ENCODE assay signal across 3 cellular contexts in genomic region chr22:27274770-27275449, GRCh38.
TF ChIP-seq lines count a peak whose summit lies in the region.

No MANE protein-coding gene starts in this region.

TF ChIP-seq in HepG2, 621 proteins besides CTCF, POLR2A, EP300 and RAD21:
- TF ChIP-seq ZNF629 (CRISPR knock-in tag; conservative IDR thresholded peaks at IDR 0.05) = peak; percentile 62
- TF ChIP-seq ZNF232 (CRISPR knock-in tag; IDR thresholded peaks at IDR 0.05; ENCODE audit: borderline replicate concordance) = no peak
TF ChIP-seq in HepG2: peak in this region for 1.

TF ChIP-seq in H1, 55 proteins besides CTCF, POLR2A, EP300 and RAD21 (continued from another document):
- TF ChIP-seq CHD2 (IDR thresholded peaks at IDR 0.05; ENCODE audit: low read length) = no peak
- peak; percentile 70; the same call in 1 of the 2 replicates for TF ChIP-seq KDM1A (IDR thresholded peaks at IDR 0.05; ENCODE audit: borderline replicate concordance, low read length)

TF ChIP-seq in neural cell, 6 proteins besides CTCF, POLR2A, EP300 and RAD21:
- TF ChIP-seq MXI1 (conservative IDR thresholded peaks at IDR 0.05; ENCODE audit: poor library complexity, severe bottlenecking) (no peak), EZH2 (IDR thresholded peaks at IDR 0.05; ENCODE audit: borderline replicate concordance, insufficient read depth, low read length, poor library complexity, severe bottlenecking) (no peak), POLR2AphosphoS5 (IDR thresholded peaks at IDR 0.05) (no peak), SMC3 (conservative IDR thresholded peaks at IDR 0.05; ENCODE audit: poor library complexity) (no peak), TAF1 (IDR thresholded peaks at IDR 0.05; ENCODE audit: low read depth) (no peak)
- TF ChIP-seq, protein P1, sequence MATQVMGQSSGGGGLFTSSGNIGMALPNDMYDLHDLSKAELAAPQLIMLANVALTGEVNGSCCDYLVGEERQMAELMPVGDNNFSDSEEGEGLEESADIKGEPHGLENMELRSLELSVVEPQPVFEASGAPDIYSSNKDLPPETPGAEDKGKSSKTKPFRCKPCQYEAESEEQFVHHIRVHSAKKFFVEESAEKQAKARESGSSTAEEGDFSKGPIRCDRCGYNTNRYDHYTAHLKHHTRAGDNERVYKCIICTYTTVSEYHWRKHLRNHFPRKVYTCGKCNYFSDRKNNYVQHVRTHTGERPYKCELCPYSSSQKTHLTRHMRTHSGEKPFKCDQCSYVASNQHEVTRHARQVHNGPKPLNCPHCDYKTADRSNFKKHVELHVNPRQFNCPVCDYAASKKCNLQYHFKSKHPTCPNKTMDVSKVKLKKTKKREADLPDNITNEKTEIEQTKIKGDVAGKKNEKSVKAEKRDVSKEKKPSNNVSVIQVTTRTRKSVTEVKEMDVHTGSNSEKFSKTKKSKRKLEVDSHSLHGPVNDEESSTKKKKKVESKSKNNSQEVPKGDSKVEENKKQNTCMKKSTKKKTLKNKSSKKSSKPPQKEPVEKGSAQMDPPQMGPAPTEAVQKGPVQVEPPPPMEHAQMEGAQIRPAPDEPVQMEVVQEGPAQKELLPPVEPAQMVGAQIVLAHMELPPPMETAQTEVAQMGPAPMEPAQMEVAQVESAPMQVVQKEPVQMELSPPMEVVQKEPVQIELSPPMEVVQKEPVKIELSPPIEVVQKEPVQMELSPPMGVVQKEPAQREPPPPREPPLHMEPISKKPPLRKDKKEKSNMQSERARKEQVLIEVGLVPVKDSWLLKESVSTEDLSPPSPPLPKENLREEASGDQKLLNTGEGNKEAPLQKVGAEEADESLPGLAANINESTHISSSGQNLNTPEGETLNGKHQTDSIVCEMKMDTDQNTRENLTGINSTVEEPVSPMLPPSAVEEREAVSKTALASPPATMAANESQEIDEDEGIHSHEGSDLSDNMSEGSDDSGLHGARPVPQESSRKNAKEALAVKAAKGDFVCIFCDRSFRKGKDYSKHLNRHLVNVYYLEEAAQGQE (IDR thresholded peaks at IDR 0.05; ENCODE audit: borderline replicate concordance) = no peak
